Comparison of ENCODE assay signal across 21 cellular contexts in genomic region chr4:10272511-10272910, GRCh38.
DNase-seq lines count a peak whose midpoint lies in the region; ATAC-seq and TF ChIP-seq lines count a peak whose summit lies in the region.
"Had no signal": no experiment of that assay in that cellular context is flagged by ENCODE, and none has a peak within 500 bp of the region (broad histone marks: within the 10 kb centered on the region; RNA-seq: fewer than 3 reads in every experiment).

No MANE protein-coding gene starts in this region.

- H3K4me2 ChIP-seq in mammary epithelial cell (ENCODE audit: insufficient read depth, low read depth, low read length) = no peak overlapping the region
- H3K4me2 ChIP-seq: KMS-11 had no signal

- H3K9me3 Mint-ChIP-seq in stimulated activated memory B cell treated with anti-CD40 and anti-IgM and Interleukin-4, amounts not matched to agents 10 μg/mL and 1 μg/mL and 100 μg/mL, for 72 hours = no peaks in the 10 kb centered on the region
- H3K9me3 Mint-ChIP-seq: CD4-positive, alpha-beta T cell had no signal

- POLR2A ChIA-PET in RWPE1 (lab: Yijun Ruan, JAX; ENCODE audit: low non-redundant PET) = no interaction called here

- no peaks in the 10 kb centered on the region for H3K36me3 ChIP-seq in mammary epithelial cell (ENCODE audit: insufficient read depth, low read length)
- H3K36me3 ChIP-seq in breast epithelium = no peaks in the 10 kb centered on the region
- no peaks in the 10 kb centered on the region for H3K36me3 ChIP-seq in thymus (ENCODE audit: control insufficient read depth, insufficient read depth)

- no TSS peak for BruUV-seq in mammary epithelial cell (replicated peaks; lab: Mats Ljungman, UMichigan)

- no peak overlapping the region for H3K4me3 Mint-ChIP-seq in stimulated activated memory B cell treated with anti-CD40 and anti-IgM and Interleukin-4, amounts not matched to agents 10 μg/mL and 1 μg/mL and 100 μg/mL, for 72 hours
- H3K4me3 Mint-ChIP-seq: CD4-positive, alpha-beta T cell had no signal

- H3K27me3 Mint-ChIP-seq in stimulated activated memory B cell treated with anti-CD40 and anti-IgM and Interleukin-4, amounts not matched to agents 10 μg/mL and 1 μg/mL and 100 μg/mL, for 72 hours = no peaks in the 10 kb centered on the region
- H3K27me3 Mint-ChIP-seq: CD4-positive, alpha-beta T cell had no signal

- dilution Hi-C loops in mammary epithelial cell (cut with HindIII; ENCODE audit: low sequenced_read_pairs) = loop anchor here (5.0 kb wide), 1 partner anchor 95 kb away; no protein-coding TSS in a partner anchor

- in situ Hi-C loops in mammary epithelial cell (cut with MboI; ENCODE audit: low sequenced_read_pairs in 2 of 2) = loop anchor here in 1 of 2 donors (25.0 kb wide), 1 partner anchor 110 kb away; no protein-coding TSS in a partner anchor

- TF ChIP-seq CTCF in mammary epithelial cell (conservative IDR thresholded peaks at IDR 0.05 in 1 of 2, IDR thresholded peaks at IDR 0.05 in 1 of 2; ENCODE audit: extremely low read depth in 1 of 2, insufficient read depth in 1 of 2, low read depth in 1 of 2, low read length in 2 of 2) (no peak), breast epithelium (IDR thresholded peaks at IDR 0.05) (no peak), RWPE1 (conservative IDR thresholded peaks at IDR 0.05; ENCODE audit: low read depth) (no peak), foreskin keratinocyte (conservative IDR thresholded peaks at IDR 0.05) (no peak)

- H3K4me1 Mint-ChIP-seq in stimulated activated memory B cell treated with anti-CD40 and anti-IgM and Interleukin-4, amounts not matched to agents 10 μg/mL and 1 μg/mL and 100 μg/mL, for 72 hours = no peaks in the 10 kb centered on the region

- intact Hi-C loops in mammary epithelial cell (cut with micrococcal nuclease) = no loop called here
- intact Hi-C loops in breast epithelium (cut with DNase I; ENCODE audit: low total_unique reads) = no loop called here

- H3K79me2 ChIP-seq in mammary epithelial cell (ENCODE audit: insufficient read depth, low read length) = no peaks in the 10 kb centered on the region

- WGBS in mammary epithelial cell (ENCODE audit: low coverage, missing lambda C conversion rate) = 95% methylated on average over 5 of the region's 5 CpGs
- 65% methylated on average over 5 of the region's 5 CpGs for WGBS in thymus

- H2AFZ ChIP-seq in mammary epithelial cell (ENCODE audit: low read depth, low read length) = peak overlapping the region; percentile 26
- H2AFZ ChIP-seq: GM23248 had no signal

- CTCF ChIA-PET in mammary epithelial cell (lab: Charles Lee; ENCODE audit: low non-redundant PET) (interaction anchor here (0.6 kb wide), 1 partner anchor 36 kb away, joined by 4 read pairs; no protein-coding TSS in a partner anchor), RWPE1 (lab: Yijun Ruan, JAX) (no interaction called here)

- DNase-seq in mammary epithelial cell = no peak
- DNase-seq in breast epithelium (ENCODE audit: low spot score in 2 of 2) = no peak
- no peak for DNase-seq in RWPE1 (ENCODE audit: low spot score)
- no peak for DNase-seq in foreskin keratinocyte
- no peak for DNase-seq in NOMO-1 (lab: John Stamatoyannopoulos, UW; ENCODE audit: unreplicated experiment in 2 of 2)
- DNase-seq: CD4-positive, alpha-beta T cell; GDM1; H7; IMR-90; MM.1S; NCI-H2029; NCI-H226; NCI-H510A treated with DMSO at 0.1 percent for 48 hours; PC-3; SHP77 had no signal

- H3K27ac Mint-ChIP-seq in stimulated activated memory B cell treated with anti-CD40 and anti-IgM and Interleukin-4, amounts not matched to agents 10 μg/mL and 1 μg/mL and 100 μg/mL, for 72 hours = no peak overlapping the region
- H3K27ac Mint-ChIP-seq: CD4-positive, alpha-beta T cell had no signal

- TF ChIP-seq POLR2A in breast epithelium (IDR thresholded peaks at IDR 0.05) = no peak

- H3K27me3 ChIP-seq in mammary epithelial cell (ENCODE audit: insufficient read depth, low read length) (no peaks in the 10 kb centered on the region), breast epithelium (no peaks in the 10 kb centered on the region), foreskin keratinocyte (no peaks in the 10 kb centered on the region), thymus (ENCODE audit: control insufficient read depth, insufficient read depth) (no peaks in the 10 kb centered on the region)

- H3K27ac ChIP-seq in mammary epithelial cell (ENCODE audit: insufficient read depth, low read depth, low read length) = no peak overlapping the region
- no peak overlapping the region for H3K27ac ChIP-seq in breast epithelium
- H3K27ac ChIP-seq in RWPE1 = peak overlapping the region; percentile 63
- no peak overlapping the region for H3K27ac ChIP-seq in foreskin keratinocyte
- H3K27ac ChIP-seq in thymus (ENCODE audit: low read depth) = peak overlapping the region; percentile 64
- H3K27ac ChIP-seq: GM23248, KMS-11 had no signal

- ATAC-seq in foreskin keratinocyte = peak; percentile 10
- no peak for ATAC-seq in stimulated activated memory B cell treated with anti-CD40 and anti-IgM and Interleukin-4, amounts not matched to agents 10 μg/mL and 1 μg/mL and 100 μg/mL, for 72 hours
- ATAC-seq in HG03159 (IDR thresholded peaks at IDR 0.05; ENCODE audit: unreplicated experiment) = no peak
- ATAC-seq: GM12878, PC-3 had no signal

- H3K4me1 ChIP-seq in mammary epithelial cell (ENCODE audit: insufficient read depth, low read length) (no peaks in the 10 kb centered on the region), breast epithelium (no peaks in the 10 kb centered on the region), foreskin keratinocyte (peaks cover 8% of the 10 kb centered on the region), thymus (ENCODE audit: control insufficient read depth, insufficient read depth, low read length) (peaks cover 3% of the 10 kb centered on the region)

- no peak overlapping the region for H3K4me3 ChIP-seq in mammary epithelial cell (replicated peaks in 1 of 3; ENCODE audit: insufficient read depth in 1 of 3, low read depth in 2 of 3, low read length in 3 of 3)
- H3K4me3 ChIP-seq in breast epithelium = no peak overlapping the region
- no peak overlapping the region for H3K4me3 ChIP-seq in thymus (ENCODE audit: low read length)
- H3K4me3 ChIP-seq: GM12878, GM23248 had no signal

- H3K9me3 ChIP-seq in mammary epithelial cell (replicated peaks; ENCODE audit: insufficient read depth, low read length) (no peaks in the 10 kb centered on the region), breast epithelium (no peaks in the 10 kb centered on the region), thymus (ENCODE audit: control insufficient read depth) (no peaks in the 10 kb centered on the region)

- H3K9ac ChIP-seq in mammary epithelial cell (ENCODE audit: insufficient read depth, low read length) = no peak overlapping the region
- H3K9ac ChIP-seq: GM23248, KMS-11 had no signal

- no peaks in the 10 kb centered on the region for H4K20me1 ChIP-seq in mammary epithelial cell (ENCODE audit: insufficient read depth, low read length)

- no peaks in the 10 kb centered on the region for H3K36me3 Mint-ChIP-seq in stimulated activated memory B cell treated with anti-CD40 and anti-IgM and Interleukin-4, amounts not matched to agents 10 μg/mL and 1 μg/mL and 100 μg/mL, for 72 hours

Comparison
In these comparisons a context has a peak if more than half of its experiments do, and no peak if none do; other contexts are left out.
1. H3K27ac ChIP-seq: peak in RWPE1 (single experiment) and thymus (single experiment); none in mammary epithelial cell (single experiment), breast epithelium (0 of 2) and foreskin keratinocyte (single experiment).